In the genomic region with DNA sequence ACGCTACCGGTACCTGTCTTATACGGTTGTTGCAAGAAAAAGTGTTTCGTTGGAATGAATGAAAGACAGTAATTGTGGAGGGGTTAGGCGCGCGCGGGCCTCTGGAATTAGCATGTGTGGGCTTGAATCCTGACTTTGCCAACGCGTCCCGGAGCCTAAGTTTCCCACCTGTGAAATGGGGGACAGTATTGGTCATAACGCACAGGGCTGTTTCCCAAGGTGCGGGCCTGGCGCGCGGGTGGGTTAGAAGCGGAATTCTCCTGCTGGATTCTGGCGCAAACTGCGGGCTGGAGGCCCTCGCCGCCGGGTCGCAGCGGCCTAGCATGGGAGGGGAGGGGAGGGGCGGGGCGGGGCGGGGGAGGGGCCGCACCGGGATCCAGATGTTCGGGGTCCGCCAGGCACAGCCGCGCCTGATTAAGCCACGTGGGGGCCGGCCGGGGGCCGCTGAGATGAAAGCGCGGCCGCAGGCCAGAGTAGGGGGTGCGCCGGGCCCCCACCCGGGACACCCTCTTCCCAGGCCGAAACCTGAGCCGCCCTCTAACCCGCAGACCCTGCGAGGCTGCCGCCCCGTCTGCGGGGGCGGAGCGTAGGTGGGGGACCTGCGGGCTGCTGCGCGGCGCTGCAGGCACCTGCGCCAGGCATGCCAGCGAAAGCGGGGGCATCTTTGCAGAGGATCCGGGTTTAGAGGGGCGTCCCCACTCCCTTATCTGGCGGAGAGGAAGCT, we compare ENCODE assay signal across 3 cellular contexts.
TF ChIP-seq lines count a peak whose summit lies in the region.

No MANE protein-coding gene starts in this region.

TF ChIP-seq in GM23338, 12 proteins besides CTCF, POLR2A, EP300 and RAD21:
- TF ChIP-seq NANOG (IDR thresholded peaks at IDR 0.05; ENCODE audit: borderline replicate concordance), result no peak
- no peak for TF ChIP-seq ZNF331 (CRISPR knock-in tag; IDR thresholded peaks at IDR 0.05; ENCODE audit: low read depth)
- no peak for TF ChIP-seq CREB1 (CRISPR knock-in tag; IDR thresholded peaks at IDR 0.05; ENCODE audit: low read depth)
- no peak for TF ChIP-seq POLR2AphosphoS5 (IDR thresholded peaks at IDR 0.05; ENCODE audit: low read depth)
- TF ChIP-seq JUNB (IDR thresholded peaks at IDR 0.05; ENCODE audit: unreplicated experiment), result no peak
- TF ChIP-seq ZNF114 (CRISPR knock-in tag; IDR thresholded peaks at IDR 0.05), result no peak
- TF ChIP-seq EZH2 (IDR thresholded peaks at IDR 0.05; ENCODE audit: low read depth, unreplicated experiment), result peak; percentile 82

TF ChIP-seq in GM12878, 131 proteins besides CTCF, POLR2A, EP300 and RAD21:
- TF ChIP-seq RELA (IDR thresholded peaks at IDR 0.05; ENCODE audit: borderline replicate concordance, partially characterized antibody) (no peak), SUZ12 (IDR thresholded peaks at IDR 0.05; ENCODE audit: unreplicated experiment) (peak; percentile 5), EGR1 (IDR thresholded peaks at IDR 0.05; ENCODE audit: borderline replicate concordance in 1 of 2, low read depth in 2 of 2, low read length in 2 of 2) (peak in 1 of 2 experiments; percentile 60; a peak in 2 of 3 replicates), SMC3 (IDR thresholded peaks at IDR 0.05; ENCODE audit: borderline replicate concordance, low read length) (no peak)

TF ChIP-seq in neural cell, 6 proteins besides CTCF, POLR2A, EP300 and RAD21:
- TF ChIP-seq SMC3 (conservative IDR thresholded peaks at IDR 0.05; ENCODE audit: poor library complexity), result no peak
- peak; percentile 49 for TF ChIP-seq POLR2AphosphoS5 (IDR thresholded peaks at IDR 0.05)
- TF ChIP-seq EZH2 (IDR thresholded peaks at IDR 0.05; ENCODE audit: borderline replicate concordance, insufficient read depth, low read length, poor library complexity, severe bottlenecking), result no peak
